In genomic region chr6:28080631-28081485, GRCh38 we compare ENCODE assay signal across 8 cellular contexts. TPM values are rescaled to one million over a fixed set of nuclear protein-coding genes. Genes with fewer than 3 reads are reported as not detected.
DNase-seq lines count a peak whose midpoint lies in the region; ATAC-seq and TF ChIP-seq lines count a peak whose summit lies in the region.

No MANE protein-coding gene starts in this region.

- H3K27me3 ChIP-seq in HAP-1 (ENCODE audit: low read depth): no peaks in the 10 kb centered on the region
- no peaks in the 10 kb centered on the region for H3K27me3 ChIP-seq in MG63

- peaks cover 2% of the 10 kb centered on the region for H3K4me1 ChIP-seq in HAP-1

- peaks cover 4% of the 10 kb centered on the region for H3K9me3 Mint-ChIP-seq in nephron progenitor cell

- in situ Hi-C loops in HAP-1 (cut with MboI; ENCODE audit: low sequenced_read_pairs): no loop called here

- H3K4me3 ChIP-seq in HAP-1 (peak overlapping the region; percentile 79), MG63 (peak overlapping the region; percentile 92), fibroblast of villous mesenchyme (ENCODE audit: low read depth, low read length) (peak overlapping the region; percentile 89)

- H3K36me3 Mint-ChIP-seq in nephron progenitor cell (ENCODE audit: low read depth): peaks cover 5% of the 10 kb centered on the region

- peak; percentile 81 for ATAC-seq in stimulated activated naive CD8-positive, alpha-beta T cell treated with anti-CD3 and anti-CD28 coated beads, Interleukin-15, Interleukin-2, amounts not matched to agents 100 U/mL and 50 U/mL, for 24 hours

- TF ChIP-seq POLR2A in Raji (IDR thresholded peaks at IDR 0.05; ENCODE audit: insufficient read depth, low read depth, low read length): peak; percentile 31

- H3K36me3 ChIP-seq in HAP-1 (replicated peaks): no peaks in the 10 kb centered on the region
- no peaks in the 10 kb centered on the region for H3K36me3 ChIP-seq in MG63

- H3K9me3 ChIP-seq in HAP-1: no peaks in the 10 kb centered on the region
- H3K9me3 ChIP-seq in MG63: no peaks in the 10 kb centered on the region

- H3K4me1 Mint-ChIP-seq in nephron progenitor cell: peaks cover 23% of the 10 kb centered on the region

- DNase-seq in ELR (ENCODE audit: low read depth) (peak; percentile 96), HAP-1 (ENCODE audit: low spot score in 2 of 2) (peak; percentile 77 to 92), MG63 (peak; percentile 82), activated gamma-delta T cell treated with Interleukin-2 at 50 U/mL for 16 hours (peak; percentile 85), fibroblast of villous mesenchyme (ENCODE audit: low read depth) (peak; percentile 98), nephron progenitor cell (peak; percentile 91)
- DNase-seq in stimulated activated naive CD8-positive, alpha-beta T cell treated with anti-CD3 and anti-CD28 coated beads, Interleukin-15, Interleukin-2, amounts not matched to agents 100 U/mL and 50 U/mL, for 24 hours: peak; percentile 92

- peaks cover 28% of the 10 kb centered on the region for H3K27me3 Mint-ChIP-seq in nephron progenitor cell (ENCODE audit: low read depth, poor library complexity)

- no peak for TF ChIP-seq CTCF in fibroblast of villous mesenchyme (IDR thresholded peaks at IDR 0.05; ENCODE audit: insufficient read depth, low read depth, low read length)
- TF ChIP-seq CTCF in nephron progenitor cell (IDR thresholded peaks at IDR 0.05): no peak

- H3K4me3 Mint-ChIP-seq in nephron progenitor cell: peak overlapping the region; percentile 93

- peak overlapping the region; percentile 100 for H3K27ac Mint-ChIP-seq in nephron progenitor cell

RNA-seq across cellular contexts. Expression of gene ZNF165, which starts 0.5 kb away (rescaled TPM):
- 0.49 TPM in 1 of 2 replicates, not detected in the other for total RNA-seq in MG63 (2014; rRNA removed; shearing (Covaris generic); ENCODE audit: low replicate concordance)
- total RNA-seq in fibroblast of villous mesenchyme: 0.32 and 0.86 TPM in 2 replicates

RNA-seq across cellular contexts. Expression of gene ZSCAN16, which starts 43.6 kb away (rescaled TPM):
- total RNA-seq in MG63 (2014; rRNA removed; shearing (Covaris generic); ENCODE audit: low replicate concordance): 1.3 and 1.7 TPM in 2 replicates
- total RNA-seq in fibroblast of villous mesenchyme: 2.2 and 3.2 TPM in 2 replicates

Comparison
In these comparisons a context has a peak if more than half of its experiments do, and no peak if none do; other contexts are left out.
1. Peak in every context shown above with its lines: DNase-seq, ATAC-seq and H3K4me3 ChIP-seq.